Comparison of ENCODE assay signal across 25 cellular contexts in the genomic region with DNA sequence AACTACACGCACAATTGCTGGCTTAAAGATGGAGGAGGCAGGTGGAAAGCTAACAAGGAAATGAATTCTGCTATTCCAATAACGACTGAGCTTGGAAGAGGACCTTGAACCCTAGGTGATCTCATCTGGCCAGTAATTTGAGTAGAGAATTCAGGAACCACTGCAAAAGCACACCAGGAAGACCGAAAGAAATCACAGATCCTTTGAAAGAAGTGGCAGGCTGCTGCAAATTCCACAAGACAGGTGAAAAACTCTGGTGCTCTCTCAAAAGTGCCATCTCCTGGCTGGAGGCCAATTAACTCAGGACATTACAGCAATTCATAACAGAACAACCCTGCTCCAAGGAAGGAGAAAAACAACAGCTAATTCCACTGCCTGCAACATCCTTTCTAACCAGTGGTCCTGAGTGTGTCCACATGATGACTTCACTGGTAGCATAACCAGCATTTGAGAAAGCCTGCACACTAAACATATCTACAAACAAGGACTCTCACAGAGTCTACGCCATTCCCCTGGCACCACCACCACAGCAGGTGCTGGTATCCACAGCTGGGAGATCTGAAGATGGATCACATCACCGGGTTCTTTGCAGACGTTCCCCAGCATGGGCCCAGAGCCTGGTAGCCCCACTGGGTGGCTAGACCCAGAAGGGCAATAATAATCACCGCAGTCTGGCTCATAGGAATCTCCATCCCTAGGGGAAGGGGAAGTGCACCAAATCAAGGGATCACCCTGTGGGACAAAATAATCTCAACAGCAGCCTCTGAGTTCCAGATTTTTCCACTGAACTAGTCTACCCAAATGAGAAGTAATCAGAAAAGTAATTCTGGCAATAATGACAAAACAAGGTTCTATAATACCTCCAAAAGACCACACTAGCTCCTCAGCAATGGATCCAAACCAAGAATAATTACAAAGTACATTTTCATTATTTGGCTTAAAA.
"Had no signal": no experiment of that assay in that cellular context is flagged by ENCODE, and none has a peak within 500 bp of the region (broad histone marks: within the 10 kb centered on the region; RNA-seq: fewer than 3 reads in every experiment).

No MANE protein-coding gene starts in this region.

- ATAC-seq: left lung; naive thymus-derived CD4-positive, alpha-beta T cell; right cardiac atrium had no signal

- H3K4me1 ChIP-seq: left lung, psoas muscle, stomach, testis, upper lobe of left lung had no signal

- H3K4me3 ChIP-seq: cardiac muscle cell, dorsolateral prefrontal cortex, left lung, psoas muscle, skin epidermis, stomach, testis, upper lobe of left lung had no signal

- H3K27ac ChIP-seq: cardiac muscle cell, dorsolateral prefrontal cortex, epithelial cell of prostate, left lung, psoas muscle, skin epidermis, stomach, testis, upper lobe of left lung had no signal

- H3K9me3 ChIP-seq: testis had no signal

- H3K27me3 ChIP-seq: cardiac muscle cell, dorsolateral prefrontal cortex, left lung, stomach, testis, upper lobe of left lung had no signal

- DNase-seq: activated B cell treated with CpG ODN at 0.5 μM for 24 hours; activated CD4-positive, alpha-beta memory T cell treated with anti-CD3 and anti-CD28 coated beads for 36 hours; activated CD4-positive, alpha-beta T cell treated with anti-CD3 and anti-CD28 coated beads for 4 hours; activated naive CD4-positive, alpha-beta T cell; activated naive CD8-positive, alpha-beta T cell treated with anti-CD3 and anti-CD28 coated beads for 36 hours; activated T-cell treated with anti-CD3 and anti-CD28 coated beads for 4 hours; amniotic stem cell; dorsolateral prefrontal cortex; foreskin fibroblast; islet precursor cell; left lung; mammary epithelial cell; naive thymus-derived CD4-positive, alpha-beta T cell; psoas muscle; right cardiac atrium; stimulated activated CD4-positive, alpha-beta T cell treated with anti-CD3 and anti-CD28 coated beads, Interleukin-15, amount 100 ng/mL, for 24 hours; stimulated activated CD4-positive, alpha-beta T cell treated with anti-CD3 and anti-CD28 coated beads, Interleukin-4, amount 100 ng/mL, for 1 hour; stomach; T-helper 1 cell; T-helper 9 cell; testis; upper lobe of left lung had no signal
